ENCODE assay signal across 20 cellular contexts in genomic region chr2:109326306-109326705, GRCh38.
DNase-seq lines count a peak whose midpoint lies in the region; TF ChIP-seq lines count a peak whose summit lies in the region.
"Had no signal": no experiment of that assay in that cellular context is flagged by ENCODE, and none has a peak within 500 bp of the region (broad histone marks: within the 10 kb centered on the region; RNA-seq: fewer than 3 reads in every experiment).

No MANE protein-coding gene starts in this region.

- 73% methylated on average over 4 of the region's 4 CpGs for WGBS in suprapubic skin

- H3K36me3 ChIP-seq in suprapubic skin (no peaks in the 10 kb centered on the region), BE2C (no peaks in the 10 kb centered on the region)

- no peak overlapping the region for H3K4me3 ChIP-seq in coronary artery
- no peak overlapping the region for H3K4me3 ChIP-seq in suprapubic skin
- H3K4me3 ChIP-seq in BE2C (ENCODE audit: low read depth, low read length), result no peak overlapping the region
- H3K4me3 ChIP-seq: GM23338 had no signal

- DNase-seq in LHCN-M2 (ENCODE audit: low read depth), result peak; percentile 51
- no peak for DNase-seq in coronary artery (ENCODE audit: low spot score)
- peak; percentile 12 for DNase-seq in occipital lobe (lab: John Stamatoyannopoulos, UW)
- no peak for DNase-seq in suprapubic skin (ENCODE audit: low spot score in 2 of 2)
- no peak for DNase-seq in SW480 (ENCODE audit: low spot score)
- no peak for DNase-seq in BE2C
- no peak for DNase-seq in AG08395 (ENCODE audit: low spot score)
- DNase-seq: Calu3; CD4-positive, alpha-beta memory T cell; GF-D8; HCEC 1CT; Kasumi-1; MM.1S; NCI-H1092; NCI-H1694; NCI-H2227 treated with DMSO at 0.1 percent for 48 hours; NCI-H510A treated with DMSO at 0.1 percent for 48 hours; NCI-H774; SHP77 treated with DMSO at 0.1 percent for 48 hours had no signal

- H3K4me1 ChIP-seq in suprapubic skin (peaks cover 54% of the 10 kb centered on the region), BE2C (no peaks in the 10 kb centered on the region)

- TF ChIP-seq EP300 in suprapubic skin (IDR thresholded peaks at IDR 0.05), result no peak

- H3K27ac ChIP-seq in coronary artery, result peak overlapping the region; percentile 91 to 92
- H3K27ac ChIP-seq in suprapubic skin, result peak overlapping the region; percentile 28

- H3K9me3 ChIP-seq in suprapubic skin (no peaks in the 10 kb centered on the region), BE2C (no peaks in the 10 kb centered on the region)

- no peaks in the 10 kb centered on the region for H3K27me3 ChIP-seq in suprapubic skin
- no peaks in the 10 kb centered on the region for H3K27me3 ChIP-seq in BE2C

- TF ChIP-seq CTCF in coronary artery (IDR thresholded peaks at IDR 0.05), result no peak
- TF ChIP-seq CTCF in suprapubic skin (IDR thresholded peaks at IDR 0.05), result no peak
- TF ChIP-seq CTCF in BE2C (IDR thresholded peaks at IDR 0.05; ENCODE audit: low read depth, low read length), result no peak

- TF ChIP-seq POLR2A in suprapubic skin (IDR thresholded peaks at IDR 0.05), result no peak

Comparison
In these comparisons a context has a peak if more than half of its experiments do, and no peak if none do; other contexts are left out.
1. DNase-seq: peak in LHCN-M2 (single experiment) and occipital lobe (single experiment); none in coronary artery (single experiment), suprapubic skin (0 of 2), SW480 (single experiment), BE2C (single experiment) and AG08395 (single experiment).